9 cellular contexts compared by ENCODE assay signal in the genomic region with DNA sequence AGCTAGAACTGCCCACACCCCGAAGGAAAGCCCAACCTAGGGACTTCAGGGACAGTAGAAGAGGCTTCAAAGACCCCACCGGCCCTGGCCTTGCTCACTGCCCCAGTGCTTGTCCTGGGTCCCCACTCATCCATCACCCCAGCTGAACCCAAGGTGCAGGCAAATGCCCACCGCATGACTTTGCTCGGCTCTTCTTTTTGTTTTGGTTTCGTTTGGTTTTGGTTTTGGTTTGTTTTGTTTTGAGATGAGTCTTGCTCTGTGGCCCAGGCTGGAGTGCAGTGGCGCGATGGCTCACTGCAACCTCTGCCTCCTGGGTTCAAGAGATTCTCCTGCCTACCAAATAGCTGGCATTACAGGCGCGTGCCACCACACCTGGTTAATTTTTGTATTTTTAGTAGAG. TPM values are rescaled to one million over a fixed set of nuclear protein-coding genes. Genes with fewer than 3 reads are reported as not detected.
DNase-seq lines count a peak whose midpoint lies in the region; ATAC-seq lines count a peak whose summit lies in the region.
"Had no signal": no experiment of that assay in that cellular context is flagged by ENCODE, and none has a peak within 500 bp of the region (broad histone marks: within the 10 kb centered on the region; RNA-seq: fewer than 3 reads in every experiment).

No MANE protein-coding gene starts in this region.

- DNase-seq in naive thymus-derived CD8-positive, alpha-beta T cell: no peak
- DNase-seq in EL: no peak
- DNase-seq in HCEC 1CT: no peak
- DNase-seq in DMS 273 treated with DMSO at 0.1 percent for 48 hours (lab: John Stamatoyannopoulos, UW): no peak
- DNase-seq in H4 (ENCODE audit: low spot score): no peak

- peaks cover 11% of the 10 kb centered on the region for H3K4me1 Mint-ChIP-seq in T-helper 1 cell treated with Interleukin-12 subunit alpha and Interleukin-12 subunit beta and Interleukin-4 antibody, amounts not matched to agents 30 μg/mL and 1 μg/mL, for 36 hours (ENCODE audit: low read depth)
- peaks cover 3 to 38% (median 12%) of the 10 kb centered on the region in 4 donors for H3K4me1 Mint-ChIP-seq in naive thymus-derived CD8-positive, alpha-beta T cell

- ATAC-seq in GM18517 (IDR thresholded peaks at IDR 0.05; ENCODE audit: unreplicated experiment): peak; percentile 98
- ATAC-seq in HG02678 (IDR thresholded peaks at IDR 0.05; ENCODE audit: unreplicated experiment): peak; percentile 95
- peak; percentile 44 to 53 for ATAC-seq in naive thymus-derived CD8-positive, alpha-beta T cell
- ATAC-seq: HCT116 had no signal

- no peaks in the 10 kb centered on the region for H3K36me3 Mint-ChIP-seq in T-helper 1 cell treated with Interleukin-12 subunit alpha and Interleukin-12 subunit beta and Interleukin-4 antibody, amounts not matched to agents 30 μg/mL and 1 μg/mL, for 36 hours (ENCODE audit: low read depth)
- H3K36me3 Mint-ChIP-seq in naive thymus-derived CD8-positive, alpha-beta T cell: no peaks in the 10 kb centered on the region

- H3K4me3 Mint-ChIP-seq in T-helper 1 cell treated with Interleukin-12 subunit alpha and Interleukin-12 subunit beta and Interleukin-4 antibody, amounts not matched to agents 30 μg/mL and 1 μg/mL, for 36 hours: peak overlapping the region; percentile 67
- peak overlapping the region; percentile 22 to 79 (median 52) for H3K4me3 Mint-ChIP-seq in naive thymus-derived CD8-positive, alpha-beta T cell

- peak overlapping the region; percentile 85 for H3K27ac Mint-ChIP-seq in T-helper 1 cell treated with Interleukin-12 subunit alpha and Interleukin-12 subunit beta and Interleukin-4 antibody, amounts not matched to agents 30 μg/mL and 1 μg/mL, for 36 hours
- H3K27ac Mint-ChIP-seq in naive thymus-derived CD8-positive, alpha-beta T cell: peak overlapping the region; percentile 40 to 89 (median 78)

- no peaks in the 10 kb centered on the region for H3K9me3 Mint-ChIP-seq in T-helper 1 cell treated with Interleukin-12 subunit alpha and Interleukin-12 subunit beta and Interleukin-4 antibody, amounts not matched to agents 30 μg/mL and 1 μg/mL, for 36 hours
- no peaks in the 10 kb centered on the region for H3K9me3 Mint-ChIP-seq in naive thymus-derived CD8-positive, alpha-beta T cell

- H3K27me3 Mint-ChIP-seq in T-helper 1 cell treated with Interleukin-12 subunit alpha and Interleukin-12 subunit beta and Interleukin-4 antibody, amounts not matched to agents 30 μg/mL and 1 μg/mL, for 36 hours (ENCODE audit: low read depth): no peaks in the 10 kb centered on the region
- no peaks in the 10 kb centered on the region for H3K27me3 Mint-ChIP-seq in naive thymus-derived CD8-positive, alpha-beta T cell

- POLR2A ChIA-PET in naive thymus-derived CD8-positive, alpha-beta T cell (lab: Charles Lee): interaction anchor here (1.9 kb wide), 1 partner anchor 8 kb away, joined by 7 read pairs; the partner anchor contains the start of gene CCDC85C

RNA-seq across cellular contexts. Expression of gene CCDC85C, which starts 9.0 kb away (rescaled TPM):
- 10 to 100 TPM in 1 of 2 experiments, 1 to 10 TPM in 1; 9.0 to 10.1 TPM for total RNA-seq in naive thymus-derived CD8-positive, alpha-beta T cell
- 1 to 10 TPM in 2 of 3 donors, under 1 TPM in 1; 0.67 to 1.4 (median 1.3) TPM for polyA plus RNA-seq in naive thymus-derived CD8-positive, alpha-beta T cell
- 5.7 and 5.8 TPM in 2 replicates for total RNA-seq in H4 (2014; rRNA removed; shearing (Covaris generic))

RNA-seq across cellular contexts. Expression of gene HHIPL1, which starts 49.9 kb away (rescaled TPM):
- total RNA-seq in naive thymus-derived CD8-positive, alpha-beta T cell: under 1 TPM; 0.34 to 0.36 TPM
- polyA plus RNA-seq in naive thymus-derived CD8-positive, alpha-beta T cell: not detected
- 0.02 and 0.14 TPM in 2 replicates for total RNA-seq in H4 (2014; rRNA removed; shearing (Covaris generic))
